Comparison of ENCODE assay signal across 9 cellular contexts in the genomic region with DNA sequence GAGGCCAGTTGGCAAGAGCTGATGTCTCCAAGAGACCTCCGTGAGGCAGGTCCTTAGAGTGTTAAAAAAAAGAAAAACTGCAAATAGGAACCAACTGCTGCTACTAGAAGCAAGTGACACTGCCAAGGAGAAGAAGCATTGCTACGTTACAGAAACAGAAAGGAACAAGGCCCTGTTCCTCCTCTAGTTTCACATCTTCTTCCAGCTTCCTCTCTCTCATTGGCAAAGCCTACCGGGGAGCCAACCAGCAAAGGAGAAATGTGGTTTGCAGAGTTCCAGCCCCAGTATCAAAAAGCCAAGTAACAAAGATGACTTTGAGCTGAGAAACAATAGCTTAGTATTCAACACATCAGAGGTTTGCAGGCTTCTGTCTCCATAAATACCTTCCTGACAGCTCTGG.
DNase-seq lines count a peak whose midpoint lies in the region; ATAC-seq and TF ChIP-seq lines count a peak whose summit lies in the region.
"Had no signal": no experiment of that assay in that cellular context is flagged by ENCODE, and none has a peak within 500 bp of the region (broad histone marks: within the 10 kb centered on the region; RNA-seq: fewer than 3 reads in every experiment).

No MANE protein-coding gene starts in this region.

- POLR2A ChIA-PET in GM10248 (lab: Yijun Ruan, JAX): no interaction called here
- POLR2A ChIA-PET in WTC11 (lab: Charles Lee): no interaction called here

- DNase-seq in GM10248 (ENCODE audit: extremely low spot score) (peak; percentile 13), NCI-H446 (lab: John Stamatoyannopoulos, UW) (no peak), WTC11 (ENCODE audit: low spot score) (no peak), T-helper 17 cell (no peak)
- no peak for DNase-seq in stimulated activated CD4-positive, alpha-beta T cell treated with anti-CD3 and anti-CD28 coated beads, Interleukin-2, amount 100 ng/mL, for 48 hours
- DNase-seq: NCI-H526 treated with DMSO at 0.1 percent for 48 hours had no signal

- CTCF ChIA-PET in GM10248 (lab: Yijun Ruan, JAX) (interaction anchor here (1.4 to 1.9 kb wide), 5 partner anchors 9 to 136 kb away, joined by 4 to 6 read pairs (median 5); no protein-coding TSS in a partner anchor), WTC11 (lab: Charles Lee) (interaction anchor here (0.9 to 1.7 kb wide), 3 partner anchors 7 to 452 kb away, joined by 3 read pairs; no protein-coding TSS in a partner anchor)

- no peaks in the 10 kb centered on the region for H3K9me3 Mint-ChIP-seq in WTC11

- H3K9me3 ChIP-seq in T-helper 17 cell (ENCODE audit: control insufficient read depth, low read length, poor library complexity, severe bottlenecking): no peaks in the 10 kb centered on the region

- H3K27me3 Mint-ChIP-seq in WTC11 (ENCODE audit: low read depth) (no peaks in the 10 kb centered on the region), T-helper 17 cell (no peaks in the 10 kb centered on the region)

- peak overlapping the region; percentile 58 for H3K27ac ChIP-seq in angular gyrus (ENCODE audit: low read depth, low read length)

- ATAC-seq in GM21381 (IDR thresholded peaks at IDR 0.05; ENCODE audit: unreplicated experiment): peak; percentile 90
- ATAC-seq in HG03139 (IDR thresholded peaks at IDR 0.05; ENCODE audit: unreplicated experiment): peak; percentile 88
- no peak for ATAC-seq in WTC11
- ATAC-seq in T-helper 17 cell: no peak

- H3K27ac Mint-ChIP-seq in WTC11: no peak overlapping the region
- H3K27ac Mint-ChIP-seq in T-helper 17 cell: no peak overlapping the region

- no peaks in the 10 kb centered on the region for H3K4me1 Mint-ChIP-seq in WTC11
- no peaks in the 10 kb centered on the region for H3K4me1 Mint-ChIP-seq in T-helper 17 cell

- H3K36me3 Mint-ChIP-seq in WTC11 (no peaks in the 10 kb centered on the region), T-helper 17 cell (ENCODE audit: low read depth) (no peaks in the 10 kb centered on the region)

- H3K4me3 Mint-ChIP-seq in WTC11 (no peak overlapping the region), T-helper 17 cell (no peak overlapping the region)

- no peak for TF ChIP-seq CTCF in GM10248 (IDR thresholded peaks at IDR 0.05; ENCODE audit: control extremely low read depth, extremely low read depth, low read depth, missing control alignments)
- TF ChIP-seq CTCF in WTC11 (IDR thresholded peaks at IDR 0.05): no peak

TF ChIP-seq in WTC11, 78 proteins besides CTCF, POLR2A, EP300 and RAD21:
- TF ChIP-seq, protein P1, sequence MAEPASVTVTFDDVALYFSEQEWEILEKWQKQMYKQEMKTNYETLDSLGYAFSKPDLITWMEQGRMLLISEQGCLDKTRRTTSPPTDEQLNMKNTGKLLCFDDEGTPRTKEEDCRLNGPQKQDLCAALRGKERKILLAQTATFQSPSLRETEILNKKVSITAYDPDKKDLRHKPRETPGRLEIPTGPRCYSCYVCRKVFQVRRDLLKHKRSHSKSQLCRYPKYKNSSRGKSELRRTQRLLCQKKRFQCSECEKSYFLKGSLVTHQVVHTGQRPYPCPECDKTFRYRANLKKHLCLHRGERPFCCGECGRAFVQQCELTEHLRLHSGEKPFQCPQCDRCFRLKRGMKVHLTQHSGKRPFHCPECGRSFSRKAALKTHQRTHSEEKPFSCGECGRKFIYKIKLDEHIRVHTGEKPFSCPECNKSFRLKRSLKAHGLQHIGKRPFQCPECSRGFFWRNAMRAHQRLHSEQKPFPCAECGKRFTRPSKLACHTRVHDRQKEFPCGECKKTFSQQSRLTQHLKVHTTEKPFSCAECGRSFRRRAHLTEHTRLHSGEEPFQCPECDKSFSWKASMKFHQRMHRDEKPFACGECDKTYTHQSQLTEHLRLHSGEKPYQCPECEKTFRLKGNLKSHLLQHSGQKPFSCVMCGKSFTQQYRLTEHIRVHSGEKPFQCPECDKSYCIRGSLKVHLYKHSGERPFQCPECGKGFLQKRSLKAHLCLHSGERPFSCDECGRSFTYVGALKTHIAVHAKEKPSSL (CRISPR knock-in tag; conservative IDR thresholded peaks at IDR 0.05): no peak
- TF ChIP-seq, protein P2, sequence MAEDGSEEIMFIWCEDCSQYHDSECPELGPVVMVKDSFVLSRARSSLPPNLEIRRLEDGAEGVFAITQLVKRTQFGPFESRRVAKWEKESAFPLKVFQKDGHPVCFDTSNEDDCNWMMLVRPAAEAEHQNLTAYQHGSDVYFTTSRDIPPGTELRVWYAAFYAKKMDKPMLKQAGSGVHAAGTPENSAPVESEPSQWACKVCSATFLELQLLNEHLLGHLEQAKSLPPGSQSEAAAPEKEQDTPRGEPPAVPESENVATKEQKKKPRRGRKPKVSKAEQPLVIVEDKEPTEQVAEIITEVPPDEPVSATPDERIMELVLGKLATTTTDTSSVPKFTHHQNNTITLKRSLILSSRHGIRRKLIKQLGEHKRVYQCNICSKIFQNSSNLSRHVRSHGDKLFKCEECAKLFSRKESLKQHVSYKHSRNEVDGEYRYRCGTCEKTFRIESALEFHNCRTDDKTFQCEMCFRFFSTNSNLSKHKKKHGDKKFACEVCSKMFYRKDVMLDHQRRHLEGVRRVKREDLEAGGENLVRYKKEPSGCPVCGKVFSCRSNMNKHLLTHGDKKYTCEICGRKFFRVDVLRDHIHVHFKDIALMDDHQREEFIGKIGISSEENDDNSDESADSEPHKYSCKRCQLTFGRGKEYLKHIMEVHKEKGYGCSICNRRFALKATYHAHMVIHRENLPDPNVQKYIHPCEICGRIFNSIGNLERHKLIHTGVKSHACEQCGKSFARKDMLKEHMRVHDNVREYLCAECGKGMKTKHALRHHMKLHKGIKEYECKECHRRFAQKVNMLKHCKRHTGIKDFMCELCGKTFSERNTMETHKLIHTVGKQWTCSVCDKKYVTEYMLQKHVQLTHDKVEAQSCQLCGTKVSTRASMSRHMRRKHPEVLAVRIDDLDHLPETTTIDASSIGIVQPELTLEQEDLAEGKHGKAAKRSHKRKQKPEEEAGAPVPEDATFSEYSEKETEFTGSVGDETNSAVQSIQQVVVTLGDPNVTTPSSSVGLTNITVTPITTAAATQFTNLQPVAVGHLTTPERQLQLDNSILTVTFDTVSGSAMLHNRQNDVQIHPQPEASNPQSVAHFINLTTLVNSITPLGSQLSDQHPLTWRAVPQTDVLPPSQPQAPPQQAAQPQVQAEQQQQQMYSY (CRISPR knock-in tag; IDR thresholded peaks at IDR 0.05): no peak
- TF ChIP-seq ESRRA (CRISPR knock-in tag; IDR thresholded peaks at IDR 0.05; ENCODE audit: borderline replicate concordance): no peak
- TF ChIP-seq, protein P3, sequence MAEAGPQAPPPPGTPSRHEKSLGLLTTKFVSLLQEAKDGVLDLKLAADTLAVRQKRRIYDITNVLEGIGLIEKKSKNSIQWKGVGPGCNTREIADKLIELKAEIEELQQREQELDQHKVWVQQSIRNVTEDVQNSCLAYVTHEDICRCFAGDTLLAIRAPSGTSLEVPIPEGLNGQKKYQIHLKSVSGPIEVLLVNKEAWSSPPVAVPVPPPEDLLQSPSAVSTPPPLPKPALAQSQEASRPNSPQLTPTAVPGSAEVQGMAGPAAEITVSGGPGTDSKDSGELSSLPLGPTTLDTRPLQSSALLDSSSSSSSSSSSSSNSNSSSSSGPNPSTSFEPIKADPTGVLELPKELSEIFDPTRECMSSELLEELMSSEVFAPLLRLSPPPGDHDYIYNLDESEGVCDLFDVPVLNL (CRISPR knock-in tag; IDR thresholded peaks at IDR 0.05; ENCODE audit: borderline replicate concordance, low read depth): no peak
- TF ChIP-seq, protein P4, sequence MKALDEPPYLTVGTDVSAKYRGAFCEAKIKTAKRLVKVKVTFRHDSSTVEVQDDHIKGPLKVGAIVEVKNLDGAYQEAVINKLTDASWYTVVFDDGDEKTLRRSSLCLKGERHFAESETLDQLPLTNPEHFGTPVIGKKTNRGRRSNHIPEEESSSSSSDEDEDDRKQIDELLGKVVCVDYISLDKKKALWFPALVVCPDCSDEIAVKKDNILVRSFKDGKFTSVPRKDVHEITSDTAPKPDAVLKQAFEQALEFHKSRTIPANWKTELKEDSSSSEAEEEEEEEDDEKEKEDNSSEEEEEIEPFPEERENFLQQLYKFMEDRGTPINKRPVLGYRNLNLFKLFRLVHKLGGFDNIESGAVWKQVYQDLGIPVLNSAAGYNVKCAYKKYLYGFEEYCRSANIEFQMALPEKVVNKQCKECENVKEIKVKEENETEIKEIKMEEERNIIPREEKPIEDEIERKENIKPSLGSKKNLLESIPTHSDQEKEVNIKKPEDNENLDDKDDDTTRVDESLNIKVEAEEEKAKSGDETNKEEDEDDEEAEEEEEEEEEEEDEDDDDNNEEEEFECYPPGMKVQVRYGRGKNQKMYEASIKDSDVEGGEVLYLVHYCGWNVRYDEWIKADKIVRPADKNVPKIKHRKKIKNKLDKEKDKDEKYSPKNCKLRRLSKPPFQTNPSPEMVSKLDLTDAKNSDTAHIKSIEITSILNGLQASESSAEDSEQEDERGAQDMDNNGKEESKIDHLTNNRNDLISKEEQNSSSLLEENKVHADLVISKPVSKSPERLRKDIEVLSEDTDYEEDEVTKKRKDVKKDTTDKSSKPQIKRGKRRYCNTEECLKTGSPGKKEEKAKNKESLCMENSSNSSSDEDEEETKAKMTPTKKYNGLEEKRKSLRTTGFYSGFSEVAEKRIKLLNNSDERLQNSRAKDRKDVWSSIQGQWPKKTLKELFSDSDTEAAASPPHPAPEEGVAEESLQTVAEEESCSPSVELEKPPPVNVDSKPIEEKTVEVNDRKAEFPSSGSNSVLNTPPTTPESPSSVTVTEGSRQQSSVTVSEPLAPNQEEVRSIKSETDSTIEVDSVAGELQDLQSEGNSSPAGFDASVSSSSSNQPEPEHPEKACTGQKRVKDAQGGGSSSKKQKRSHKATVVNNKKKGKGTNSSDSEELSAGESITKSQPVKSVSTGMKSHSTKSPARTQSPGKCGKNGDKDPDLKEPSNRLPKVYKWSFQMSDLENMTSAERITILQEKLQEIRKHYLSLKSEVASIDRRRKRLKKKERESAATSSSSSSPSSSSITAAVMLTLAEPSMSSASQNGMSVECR (CRISPR knock-in tag; IDR thresholded peaks at IDR 0.05; ENCODE audit: borderline replicate concordance): no peak
- TF ChIP-seq ZNF423 (CRISPR knock-in tag; IDR thresholded peaks at IDR 0.05): no peak
- TF ChIP-seq ZNF416 (CRISPR knock-in tag; IDR thresholded peaks at IDR 0.05): no peak
- TF ChIP-seq NFATC4 (CRISPR knock-in tag; IDR thresholded peaks at IDR 0.05): no peak

Comparison
In these comparisons a context has a peak if more than half of its experiments do, and no peak if none do; other contexts are left out.
1. ATAC-seq: peak in GM21381 (single experiment) and HG03139 (single experiment); none in WTC11 (single experiment) and T-helper 17 cell (single experiment).